1 cellular context compared by ENCODE assay signal in genomic region chr4:56051710-56052075, GRCh38.
TF ChIP-seq lines count a peak whose summit lies in the region.

No MANE protein-coding gene starts in this region.

TF ChIP-seq in K562, 482 proteins besides CTCF, POLR2A, EP300 and RAD21 (continued from another document):
- TF ChIP-seq PYGO2 (tag; IDR thresholded peaks at IDR 0.05) (no peak), BCOR (IDR thresholded peaks at IDR 0.05) (peak; percentile 40; the same call in 1 of the 2 replicates)
